In the genomic region with DNA sequence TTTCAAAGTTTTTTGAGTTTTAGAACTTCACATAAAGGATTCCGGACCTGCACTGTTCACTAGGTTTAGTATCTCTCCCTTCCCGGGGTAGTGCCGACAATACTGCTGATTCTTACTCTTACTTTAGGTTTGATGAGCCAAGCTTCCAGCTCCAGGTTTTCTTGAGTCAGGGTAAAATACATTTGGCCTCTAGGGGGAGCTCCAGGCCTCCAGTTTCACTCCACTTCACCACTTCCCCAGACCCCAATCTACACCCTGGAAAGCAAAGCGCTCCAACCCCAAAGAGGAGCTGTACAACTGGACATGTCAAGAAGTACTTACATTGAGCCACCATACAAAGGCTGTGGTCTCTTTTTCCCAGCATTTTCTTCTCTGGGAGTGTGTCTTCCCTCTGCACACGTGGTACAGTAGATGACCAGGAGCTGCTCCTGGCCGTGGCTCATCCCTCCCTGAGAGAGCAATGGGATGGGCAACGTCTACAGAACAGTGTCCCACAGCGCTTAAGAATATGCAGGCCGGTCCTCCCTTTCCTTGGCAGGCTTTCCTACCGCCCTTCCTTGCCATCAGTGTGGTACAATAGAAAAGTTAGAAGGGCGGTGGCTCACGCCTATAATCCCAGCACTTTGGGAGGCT, we compare ENCODE assay signal across 7 cellular contexts.
DNase-seq lines count a peak whose midpoint lies in the region; ATAC-seq and TF ChIP-seq lines count a peak whose summit lies in the region.

No MANE protein-coding gene starts in this region.

- peak; percentile 49 for ATAC-seq in foreskin keratinocyte

- H3K4me3 ChIP-seq in Jurkat, Clone E6-1 (ENCODE audit: low read length): no peak overlapping the region

- no peaks in the 10 kb centered on the region for H3K27me3 ChIP-seq in foreskin keratinocyte

- H3K27ac ChIP-seq in foreskin keratinocyte: peak overlapping the region; percentile 4

- TF ChIP-seq CTCF in GM12873 (IDR thresholded peaks at IDR 0.05; ENCODE audit: insufficient read depth, low read depth, low read length, missing control alignments) (peak; percentile 81), foreskin keratinocyte (conservative IDR thresholded peaks at IDR 0.05) (peak; percentile 91)

- peak; percentile 66 for DNase-seq in Jurkat, Clone E6-1 (ENCODE audit: low read depth, low spot score)
- peak; percentile 78 for DNase-seq in RPMI8226
- peak; percentile 74 to 76 for DNase-seq in activated T-cell treated with anti-CD3 and anti-CD28 coated beads, Interleukin-2, amount 50 U/mL, for 48 hours
- DNase-seq in foreskin keratinocyte: peak in 1 of 2 donors; percentile 72
- DNase-seq in pons (ENCODE audit: low spot score): peak; percentile 46
- DNase-seq in ureter (ENCODE audit: low spot score): peak; percentile 58

- peaks cover 31% of the 10 kb centered on the region for H3K4me1 ChIP-seq in foreskin keratinocyte
